22 cellular contexts compared by ENCODE assay signal in the genomic region with DNA sequence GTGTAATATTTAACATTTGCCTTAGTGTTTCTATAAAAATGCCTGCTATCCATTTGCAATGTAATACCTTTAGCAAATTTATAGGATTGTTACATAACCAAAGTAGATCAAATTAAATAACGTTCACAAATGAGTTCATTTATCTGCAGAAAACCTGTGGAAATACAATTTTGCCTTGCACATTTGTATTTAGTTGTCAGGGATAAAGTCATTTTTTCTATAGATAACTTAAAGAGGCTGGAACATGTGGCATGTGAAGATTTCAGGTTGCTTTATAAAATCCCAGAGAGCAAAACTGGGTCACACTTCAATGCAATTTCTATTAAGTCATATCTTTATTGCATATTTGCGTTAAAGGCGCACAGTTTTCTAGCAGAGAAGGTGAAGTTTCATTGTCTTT.
A peak's percentile ranks its signal among the peaks of the same experiment; 100 is the strongest.
DNase-seq lines count a peak whose midpoint lies in the region; ATAC-seq and TF ChIP-seq lines count a peak whose summit lies in the region.
"Had no signal": no experiment of that assay in that cellular context is flagged by ENCODE, and none has a peak within 500 bp of the region (broad histone marks: within the 10 kb centered on the region; RNA-seq: fewer than 3 reads in every experiment).

No MANE protein-coding gene starts in this region.

- no peaks in the 10 kb centered on the region for H3K9me3 ChIP-seq in adipocyte (ENCODE audit: control insufficient read depth, low read length)
- no peaks in the 10 kb centered on the region for H3K9me3 ChIP-seq in osteoblast (ENCODE audit: low read depth, low read length)
- no peaks in the 10 kb centered on the region for H3K9me3 ChIP-seq in vagina
- H3K9me3 ChIP-seq: SJSA1, tibial artery had no signal

- H3K27ac ChIP-seq in osteoblast (ENCODE audit: low read depth, low read length) = peak overlapping the region; percentile 65
- peak overlapping the region; percentile 55 for H3K27ac ChIP-seq in vagina
- H3K27ac ChIP-seq in foreskin keratinocyte = no peak overlapping the region
- H3K27ac ChIP-seq: C4-2B, SJSA1, tibial artery had no signal

- peak overlapping the region; percentile 95 for H3K4me2 ChIP-seq in osteoblast (ENCODE audit: insufficient read depth, low read length)

- no peaks in the 10 kb centered on the region for H3K36me3 Mint-ChIP-seq in activated naive CD4-positive, alpha-beta T cell treated with anti-CD3 and anti-CD28 coated beads, Interleukin-2, amount 50 U/mL, for 72 hours
- H3K36me3 Mint-ChIP-seq: activated naive CD4-positive, alpha-beta T cell treated with anti-CD3 and anti-CD28 coated beads, Interleukin-2, amount 10 ng/mL, durations not matched to agents 7 days and 5 days had no signal

- no peak for DNase-seq in adipocyte (ENCODE audit: low read depth)
- peak; percentile 34 for DNase-seq in fibroblast of mammary gland (ENCODE audit: low read depth)
- no peak for DNase-seq in osteoblast (ENCODE audit: insufficient read length, low spot score, missing footprints)
- DNase-seq in vagina (ENCODE audit: extremely low spot score in 2 of 2) = no peak
- no peak for DNase-seq in foreskin keratinocyte
- DNase-seq in GM19240 (ENCODE audit: insufficient read length, low spot score) = no peak
- no peak for DNase-seq in activated naive CD4-positive, alpha-beta T cell treated with anti-CD3 and anti-CD28 coated beads, Interleukin-2, amount 50 U/mL, for 72 hours (ENCODE audit: low spot score in 2 of 2)
- DNase-seq: activated CD4-positive, alpha-beta T cell treated with anti-CD3 and anti-CD28 coated beads, Interleukin-2, amount 50 U/mL, for 4 hours; activated CD4-positive, CD25-positive, alpha-beta regulatory T cell; activated naive CD4-positive, alpha-beta T cell treated with anti-CD3 and anti-CD28 coated beads, Interleukin-2, amount 10 ng/mL, durations not matched to agents 7 days and 5 days; aorta; cerebellar nuclear complex; DND-41; NCI-H2081 treated with DMSO at 0.1 percent for 48 hours; NCI-H345; NCI-H774; tibial artery had no signal

- H2AFZ ChIP-seq in osteoblast (ENCODE audit: low read length) = no peak overlapping the region

- H3K4me1 ChIP-seq in adipocyte (ENCODE audit: control insufficient read depth, insufficient read depth, low read length) = peaks cover 10% of the 10 kb centered on the region
- H3K4me1 ChIP-seq in osteoblast (ENCODE audit: insufficient read depth, low read length) = peaks cover 38% of the 10 kb centered on the region
- H3K4me1 ChIP-seq in vagina = peaks cover 21% of the 10 kb centered on the region
- no peaks in the 10 kb centered on the region for H3K4me1 ChIP-seq in foreskin keratinocyte
- H3K4me1 ChIP-seq: SJSA1, tibial artery had no signal

- no peak overlapping the region for H3K9ac ChIP-seq in adipocyte (ENCODE audit: low read length)

- H3K79me2 ChIP-seq in osteoblast (ENCODE audit: insufficient read depth, low read length) = no peaks in the 10 kb centered on the region

- no peak for TF ChIP-seq POLR2A in vagina (IDR thresholded peaks at IDR 0.05)

- TF ChIP-seq CTCF in fibroblast of mammary gland (conservative IDR thresholded peaks at IDR 0.05; ENCODE audit: control insufficient read depth, insufficient read depth, low read depth, low read length) (no peak), osteoblast (IDR thresholded peaks at IDR 0.05; ENCODE audit: extremely low read depth, low read depth, low read length) (no peak), vagina (IDR thresholded peaks at IDR 0.05) (no peak), foreskin keratinocyte (conservative IDR thresholded peaks at IDR 0.05) (no peak)

- intact Hi-C loops in vagina (cut with DNase I) = no loop called here

- no peaks in the 10 kb centered on the region for H3K9me3 Mint-ChIP-seq in activated naive CD4-positive, alpha-beta T cell treated with anti-CD3 and anti-CD28 coated beads, Interleukin-2, amount 50 U/mL, for 72 hours
- H3K9me3 Mint-ChIP-seq: activated naive CD4-positive, alpha-beta T cell treated with anti-CD3 and anti-CD28 coated beads, Interleukin-2, amount 10 ng/mL, durations not matched to agents 7 days and 5 days; stimulated activated naive CD8-positive, alpha-beta T cell treated with anti-CD3 and anti-CD28 coated beads, Interleukin-15, Interleukin-2, amounts not matched to agents 100 ng/mL and 50 ng/mL, for 24 hours had no signal

- H4K20me1 ChIP-seq in osteoblast (ENCODE audit: insufficient read depth, low read length) = no peaks in the 10 kb centered on the region

- no peak overlapping the region for H3K27ac Mint-ChIP-seq in activated naive CD4-positive, alpha-beta T cell treated with anti-CD3 and anti-CD28 coated beads, Interleukin-2, amount 50 U/mL, for 72 hours
- H3K27ac Mint-ChIP-seq: activated naive CD4-positive, alpha-beta T cell treated with anti-CD3 and anti-CD28 coated beads, Interleukin-2, amount 10 ng/mL, durations not matched to agents 7 days and 5 days; stimulated activated naive CD8-positive, alpha-beta T cell treated with anti-CD3 and anti-CD28 coated beads, Interleukin-15, Interleukin-2, amounts not matched to agents 100 ng/mL and 50 ng/mL, for 24 hours had no signal

- H3K4me3 ChIP-seq in adipocyte (ENCODE audit: low read length) = peak overlapping the region; percentile 59
- peak overlapping the region; percentile 50 for H3K4me3 ChIP-seq in fibroblast of mammary gland (ENCODE audit: control insufficient read depth, low read depth, low read length)
- H3K4me3 ChIP-seq in osteoblast (ENCODE audit: insufficient read depth, low read length) = no peak overlapping the region
- H3K4me3 ChIP-seq in vagina = peak overlapping the region; percentile 41 to 52
- H3K4me3 ChIP-seq: K562, SJSA1, tibial artery had no signal

- no peak for ATAC-seq in foreskin keratinocyte
- no peak for ATAC-seq in activated naive CD4-positive, alpha-beta T cell treated with anti-CD3 and anti-CD28 coated beads, Interleukin-2, amount 50 U/mL, for 72 hours
- ATAC-seq: HCT116, K562 had no signal

- H3K27me3 ChIP-seq in adipocyte (replicated peaks; ENCODE audit: control insufficient read depth, insufficient read depth, low read length) (no peaks in the 10 kb centered on the region), osteoblast (ENCODE audit: insufficient read depth, low read length) (no peaks in the 10 kb centered on the region), vagina (no peaks in the 10 kb centered on the region), foreskin keratinocyte (no peaks in the 10 kb centered on the region)
- H3K27me3 ChIP-seq: SJSA1, tibial artery had no signal

- H3K36me3 ChIP-seq in adipocyte (ENCODE audit: control insufficient read depth, insufficient read depth, low read length, severe bottlenecking) = no peaks in the 10 kb centered on the region
- H3K36me3 ChIP-seq in osteoblast (ENCODE audit: insufficient read depth, low read length) = no peaks in the 10 kb centered on the region
- H3K36me3 ChIP-seq in vagina = no peaks in the 10 kb centered on the region
- H3K36me3 ChIP-seq: SJSA1, tibial artery had no signal
